17 cellular contexts compared by ENCODE assay signal in genomic region chrX:6821730-6822129, GRCh38.
A peak's percentile ranks its signal among the peaks of the same experiment; 100 is the strongest.
DNase-seq lines count a peak whose midpoint lies in the region; ATAC-seq and TF ChIP-seq lines count a peak whose summit lies in the region.
"Had no signal": no experiment of that assay in that cellular context is flagged by ENCODE, and none has a peak within 500 bp of the region (broad histone marks: within the 10 kb centered on the region; RNA-seq: fewer than 3 reads in every experiment).

No MANE protein-coding gene starts in this region.

- ATAC-seq in mucosa of descending colon = peak; percentile 60
- no peak for ATAC-seq in HG03521 (IDR thresholded peaks at IDR 0.05; ENCODE audit: unreplicated experiment)
- ATAC-seq: CD8-positive, alpha-beta T cell; GM12878 had no signal

- TF ChIP-seq CTCF in mucosa of descending colon (IDR thresholded peaks at IDR 0.05) = no peak

- H3K36me3 ChIP-seq in mucosa of descending colon (ENCODE audit: low read depth) = no peaks in the 10 kb centered on the region
- H3K36me3 ChIP-seq: BLaER1, HAP-1 had no signal

- intact Hi-C loops in mucosa of descending colon (cut with DNase I, micrococcal nuclease) = no loop called here

- no peak overlapping the region for H3K4me3 ChIP-seq in mucosa of descending colon
- H3K4me3 ChIP-seq: BLaER1, GM12878, HAP-1 had no signal

- DNase-seq in DMS153 (lab: John Stamatoyannopoulos, UW) (peak; percentile 14), DMS153 treated with DMSO at 0.1 percent for 48 hours (lab: John Stamatoyannopoulos, UW; ENCODE audit: unreplicated experiment) (no peak), ELF-1 (ENCODE audit: low read depth, low spot score) (peak; percentile 7), NCI-H748 (lab: John Stamatoyannopoulos, UW; ENCODE audit: unreplicated experiment) (peak; percentile 80), mucosa of descending colon (peak in 1 of 3 donors; percentile 1), SW480 (ENCODE audit: low spot score) (no peak)
- DNase-seq: CD4-positive, CD25-positive, alpha-beta regulatory T cell; CD8-positive, alpha-beta T cell; DMS 273 treated with DMSO at 0.1 percent for 48 hours; DND-41; GDM1; GOT3; HFFc6 had no signal

- H3K9me3 ChIP-seq in mucosa of descending colon = no peaks in the 10 kb centered on the region
- H3K9me3 ChIP-seq: BLaER1, HAP-1 had no signal

- H3K4me1 ChIP-seq in mucosa of descending colon (ENCODE audit: low read depth) = no peaks in the 10 kb centered on the region
- H3K4me1 ChIP-seq: BLaER1, HAP-1 had no signal

Comparison
In these comparisons a context has a peak if more than half of its experiments do, and no peak if none do; other contexts are left out.
1. DNase-seq: peak in DMS153 (single experiment), ELF-1 (single experiment) and NCI-H748 (single experiment); none in DMS153 treated with DMSO at 0.1 percent for 48 hours (single experiment) and SW480 (single experiment).